ENCODE assay signal across 1 cellular context in the genomic region with DNA sequence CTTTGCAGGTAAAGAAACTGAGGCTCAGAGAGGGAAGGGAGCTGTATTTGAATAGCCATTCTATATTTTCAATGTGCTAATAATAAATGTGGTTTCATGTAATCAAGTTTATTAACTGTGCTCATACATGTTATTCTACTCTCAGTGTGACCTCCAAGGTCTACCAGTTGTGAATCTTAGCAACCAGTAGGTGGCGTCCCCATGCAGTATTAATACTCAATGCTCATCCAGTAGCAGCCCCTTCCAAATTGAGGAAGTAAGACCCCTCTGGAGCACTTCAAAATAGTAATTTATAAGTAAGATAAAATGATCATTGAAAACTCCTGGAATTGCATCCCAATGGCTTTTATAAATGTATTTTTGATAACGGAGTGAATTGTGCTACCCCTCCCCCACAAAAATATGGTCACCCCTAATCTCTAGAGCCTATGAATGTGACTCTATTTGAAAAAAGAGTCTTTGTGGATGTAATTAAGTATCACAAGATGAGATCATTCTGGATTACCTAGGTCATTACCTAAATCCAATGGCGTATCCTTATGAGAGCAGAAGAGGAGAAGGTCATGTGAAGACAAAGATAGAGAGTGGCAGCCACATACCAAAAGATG.
TF ChIP-seq lines count a peak whose summit lies in the region.

No MANE protein-coding gene starts in this region.

TF ChIP-seq in K562, 482 proteins besides CTCF, POLR2A, EP300 and RAD21:
- TF ChIP-seq DEAF1 (CRISPR knock-in tag; IDR thresholded peaks at IDR 0.05): peak; percentile 31; the same call in 1 of the 2 replicates
- TF ChIP-seq, protein P1, sequence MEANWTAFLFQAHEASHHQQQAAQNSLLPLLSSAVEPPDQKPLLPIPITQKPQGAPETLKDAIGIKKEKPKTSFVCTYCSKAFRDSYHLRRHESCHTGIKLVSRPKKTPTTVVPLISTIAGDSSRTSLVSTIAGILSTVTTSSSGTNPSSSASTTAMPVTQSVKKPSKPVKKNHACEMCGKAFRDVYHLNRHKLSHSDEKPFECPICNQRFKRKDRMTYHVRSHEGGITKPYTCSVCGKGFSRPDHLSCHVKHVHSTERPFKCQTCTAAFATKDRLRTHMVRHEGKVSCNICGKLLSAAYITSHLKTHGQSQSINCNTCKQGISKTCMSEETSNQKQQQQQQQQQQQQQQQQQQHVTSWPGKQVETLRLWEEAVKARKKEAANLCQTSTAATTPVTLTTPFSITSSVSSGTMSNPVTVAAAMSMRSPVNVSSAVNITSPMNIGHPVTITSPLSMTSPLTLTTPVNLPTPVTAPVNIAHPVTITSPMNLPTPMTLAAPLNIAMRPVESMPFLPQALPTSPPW (CRISPR knock-in tag; IDR thresholded peaks at IDR 0.05): no peak
